Comparison of ENCODE assay signal across 8 cellular contexts in the genomic region with DNA sequence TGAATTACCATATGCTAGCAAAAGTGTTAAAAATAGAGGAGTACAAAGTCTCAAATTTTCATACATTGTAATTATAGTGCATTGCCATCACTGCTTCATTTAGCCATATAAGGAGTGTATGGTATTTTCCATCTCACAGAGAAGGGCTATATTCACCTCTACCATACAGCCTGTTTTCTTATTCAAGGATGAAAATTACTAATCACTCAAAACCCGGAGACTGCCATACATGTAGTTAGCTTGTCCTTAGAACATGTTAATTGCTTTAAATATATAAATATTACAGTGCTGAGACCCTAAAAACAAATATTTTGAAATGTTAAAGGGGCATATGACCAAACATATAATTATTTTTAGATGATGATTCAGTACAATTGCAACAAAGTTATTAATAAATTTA. TPM values are rescaled to one million over a fixed set of nuclear protein-coding genes. Genes with fewer than 3 reads are reported as not detected.
DNase-seq lines count a peak whose midpoint lies in the region; ATAC-seq and TF ChIP-seq lines count a peak whose summit lies in the region.

No MANE protein-coding gene starts in this region.

- H3K4me1 ChIP-seq in ES-I3 (ENCODE audit: insufficient read depth, low read length) (no peaks in the 10 kb centered on the region), sigmoid colon (peaks cover 0 to 56% (median 37%) of the 10 kb centered on the region in 4 donors)

- no peaks in the 10 kb centered on the region for H3K36me3 ChIP-seq in ES-I3 (ENCODE audit: insufficient read depth, low read length)
- no peaks in the 10 kb centered on the region for H3K36me3 ChIP-seq in SK-N-MC (ENCODE audit: insufficient read depth, low read length)
- no peaks in the 10 kb centered on the region for H3K36me3 ChIP-seq in sigmoid colon

- ATAC-seq in GM21367 (IDR thresholded peaks at IDR 0.05; ENCODE audit: unreplicated experiment) = no peak
- no peak for ATAC-seq in GM18861 (IDR thresholded peaks at IDR 0.05; ENCODE audit: unreplicated experiment)

- H3K27me3 ChIP-seq in sigmoid colon = no peaks in the 10 kb centered on the region

- no peak for TF ChIP-seq POLR2A in sigmoid colon (IDR thresholded peaks at IDR 0.05)

- TF ChIP-seq CTCF in fibroblast of pulmonary artery (IDR thresholded peaks at IDR 0.05; ENCODE audit: low read length, missing control alignments) (no peak), sigmoid colon (IDR thresholded peaks at IDR 0.05) (no peak)

- H3K27ac ChIP-seq in SK-N-MC = no peak overlapping the region
- peak overlapping the region; percentile 88 to 94 (median 89) for H3K27ac ChIP-seq in sigmoid colon

- intact Hi-C loops in sigmoid colon (cut with DNase I) = loop anchor here (5.0 kb wide), 1 partner anchor 154 kb away; no protein-coding TSS in a partner anchor

- H3K9ac ChIP-seq in ES-I3 (ENCODE audit: low read depth, low read length) (peak overlapping the region; percentile 60; the same call in 1 of the 2 replicates), SK-N-MC (ENCODE audit: insufficient read length) (no peak overlapping the region)

- H3K4me3 ChIP-seq in SK-N-MC (peak overlapping the region; percentile 81), fibroblast of pulmonary artery (replicated peaks; ENCODE audit: low read depth, low read length) (peak overlapping the region; percentile 70), sigmoid colon (peak overlapping the region in 3 of 4 donors; percentile 76 to 82 (median 78))

- DNase-seq in SK-N-MC (ENCODE audit: low read depth, low spot score) = no peak
- DNase-seq in fibroblast of pulmonary artery (ENCODE audit: low read depth) = no peak
- DNase-seq in sigmoid colon = no peak
- no peak for DNase-seq in foreskin melanocyte
- no peak for DNase-seq in Kasumi-1 (lab: John Stamatoyannopoulos, UW)

- TF ChIP-seq EP300 in sigmoid colon (IDR thresholded peaks at IDR 0.05) = no peak

- H3K9me3 ChIP-seq in ES-I3 (ENCODE audit: control insufficient read depth, insufficient read depth, low read length) (no peaks in the 10 kb centered on the region), SK-N-MC (ENCODE audit: low read depth, low read length) (no peaks in the 10 kb centered on the region), sigmoid colon (no peaks in the 10 kb centered on the region)

- 24 to 65% methylated on average over 1 of the region's 1 CpG for WGBS in sigmoid colon, 2 donors

RNA-seq across cellular contexts. Expression of gene CPEB3, which starts 49.4 kb away (rescaled TPM):
- total RNA-seq in sigmoid colon = 1 to 10 TPM; 6.6 to 7.7 (median 7.3) TPM
- polyA plus RNA-seq in sigmoid colon = 1 to 10 TPM; 1.6 to 2.3 (median 1.8) TPM

RNA-seq across cellular contexts. Expression of gene MARCHF5, which starts 49.5 kb away (rescaled TPM):
- 10 to 100 TPM in 3 of 4 donors, 1 to 10 TPM in 1; 9.5 to 23.5 (median 16.7) TPM for total RNA-seq in sigmoid colon
- polyA plus RNA-seq in sigmoid colon = 10 to 100 TPM; 15.0 to 30.5 (median 19.0) TPM
